Comparison of ENCODE assay signal across 8 cellular contexts in genomic region chr12:118137148-118137678, GRCh38. TPM values are rescaled to one million over a fixed set of nuclear protein-coding genes. Genes with fewer than 3 reads are reported as not detected.
DNase-seq lines count a peak whose midpoint lies in the region; ATAC-seq, FAIRE-seq and TF ChIP-seq lines count a peak whose summit lies in the region.

No MANE protein-coding gene starts in this region.

- H3K9me3 Mint-ChIP-seq in chondrocyte (ENCODE audit: low read depth) = no peaks in the 10 kb centered on the region

- DNase-seq in A549 (ENCODE audit: low read depth in 1 of 2, low spot score in 1 of 2) = no peak
- no peak for DNase-seq in IMR-90
- DNase-seq in chondrocyte (ENCODE audit: low spot score) = no peak
- DNase-seq in foreskin melanocyte = no peak
- DNase-seq in iPS-NIHi7 (ENCODE audit: extremely low spot score) = no peak

- TF ChIP-seq POLR2A in A549 (IDR thresholded peaks at IDR 0.05; ENCODE audit: low read length) (no peak), IMR-90 (IDR thresholded peaks at IDR 0.05; ENCODE audit: low read depth, low read length) (no peak)

- POLR2A ChIA-PET in A549 (lab: Yijun Ruan, JAX) = no interaction called here
- POLR2A ChIA-PET in IMR-90 (lab: Charles Lee; ENCODE audit: unreplicated experiment) = no interaction called here

- H3K4me1 Mint-ChIP-seq in chondrocyte (ENCODE audit: low read depth) = peaks cover 36% of the 10 kb centered on the region

- no peak overlapping the region for H2BK20ac ChIP-seq in IMR-90 (ENCODE audit: low read depth, low read length)

- H3K4me1 ChIP-seq in A549 (peaks cover 13% of the 10 kb centered on the region), IMR-90 (ENCODE audit: control insufficient read depth, insufficient read depth, low read length) (peaks cover 2% of the 10 kb centered on the region; the same call in 1 of the 2 replicates), muscle layer of colon (ENCODE audit: insufficient read depth, low read length) (peaks cover 12% of the 10 kb centered on the region)

- 83% methylated on average over 10 of the region's 10 CpGs for WGBS in A549 (ENCODE audit: missing lambda C conversion rate)
- WGBS in IMR-90 (ENCODE audit: extremely low coverage in 2 of 2, insufficient read length in 1 of 2), 2 experiments = no CpG with 5 or more reads among the region's 10 CpGs

- peak overlapping the region; percentile 84 for H2AK9ac ChIP-seq in IMR-90 (replicated peaks; ENCODE audit: low read depth, low read length, poor library complexity)

- H3K27ac ChIP-seq in A549 (peak overlapping the region; percentile 90 to 96), IMR-90 (ENCODE audit: insufficient read depth, low read length) (peak overlapping the region; percentile 42; the same call in 1 of the 2 replicates), muscle layer of colon (ENCODE audit: low read depth, low read length) (peak overlapping the region; percentile 86)

- intact Hi-C loops in IMR-90 (cut with micrococcal nuclease) = loop anchor here (2.0 to 5.0 kb wide), 3 partner anchors 75 to 1530 kb away; partner anchors contain the start of genes PRKAB1 and WSB2

- BruUV-seq in IMR-90 (replicated peaks; lab: Mats Ljungman, UMichigan) = no TSS peak

- no peak for TF ChIP-seq EP300 in A549 (IDR thresholded peaks at IDR 0.05)

- CTCF ChIA-PET in A549 (lab: Yijun Ruan, JAX) = interaction anchor here (0.5 to 3.4 kb wide), 3 partner anchors 16 to 239 kb away, joined by 3 to 12 read pairs (median 3); partner anchors contain the start of gene SUDS3
- CTCF ChIA-PET in IMR-90 (lab: Yijun Ruan, JAX) = no interaction called here

- H3K9ac ChIP-seq in IMR-90 (ENCODE audit: low read depth, low read length) (peak overlapping the region; percentile 84), muscle layer of colon (ENCODE audit: low read length) (peak overlapping the region; percentile 84)

- H3K36me3 Mint-ChIP-seq in chondrocyte (ENCODE audit: low read depth) = peaks cover 15% of the 10 kb centered on the region

- H3K23ac ChIP-seq in IMR-90 (ENCODE audit: low read depth, low read length) = peak overlapping the region; percentile 60

- dilution Hi-C loops in IMR-90 (cut with HindIII; ENCODE audit: low sequenced_read_pairs, unreplicated experiment) = no loop called here

- TF ChIP-seq CTCF in A549 (IDR thresholded peaks at IDR 0.05) (no peak), IMR-90 (conservative IDR thresholded peaks at IDR 0.05; ENCODE audit: low read depth, low read length) (no peak), chondrocyte (IDR thresholded peaks at IDR 0.05) (no peak)

- H3K79me1 ChIP-seq in IMR-90 (ENCODE audit: low read depth in 1 of 2, low read length in 2 of 2) = peaks cover 11 to 41% of the 10 kb centered on the region in 2 experiments

- no peak for FAIRE-seq in A549 (lab: Jason Lieb, UNC)

- H3K27me3 Mint-ChIP-seq in chondrocyte (ENCODE audit: low read depth) = no peaks in the 10 kb centered on the region

- H3K18ac ChIP-seq in IMR-90 (ENCODE audit: low read depth, low read length) = no peak overlapping the region

- in situ Hi-C loops in IMR-90 (cut with MboI; ENCODE audit: low sequenced_read_pairs) = loop anchor here (25.0 kb wide), 1 partner anchor 275 kb away; no protein-coding TSS in a partner anchor

- ATAC-seq in A549 (no peak), IMR-90 (ENCODE audit: low read depth) (no peak), HG02852 (IDR thresholded peaks at IDR 0.05; ENCODE audit: unreplicated experiment) (no peak), GM18909 (IDR thresholded peaks at IDR 0.05; ENCODE audit: poor library complexity, unreplicated experiment) (no peak)

- H3K4me2 ChIP-seq in A549 (peak overlapping the region; percentile 94), IMR-90 (ENCODE audit: low read depth, low read length) (peak overlapping the region; percentile 92)

- peak overlapping the region; percentile 97 for H3K4me3 Mint-ChIP-seq in chondrocyte (ENCODE audit: unreplicated experiment)

- H3K9me3 ChIP-seq in A549 (no peaks in the 10 kb centered on the region), IMR-90 (ENCODE audit: control insufficient read depth, insufficient read depth, low read length) (no peaks in the 10 kb centered on the region), muscle layer of colon (ENCODE audit: low read length) (no peaks in the 10 kb centered on the region)

- TF ChIP-seq RAD21 in A549 (conservative IDR thresholded peaks at IDR 0.05 in 1 of 2, IDR thresholded peaks at IDR 0.05 in 1 of 2) (no peak), IMR-90 (IDR thresholded peaks at IDR 0.05; ENCODE audit: low read length) (no peak)

- peak overlapping the region; percentile 72; the same call in 1 of the 2 replicates for H2AK5ac ChIP-seq in IMR-90 (ENCODE audit: low read depth, low read length)

- no peak overlapping the region for H4K5ac ChIP-seq in IMR-90 (ENCODE audit: low read depth, low read length)

- H3K4ac ChIP-seq in IMR-90 (ENCODE audit: low read depth, low read length) = no peak overlapping the region

- peaks cover 5% of the 10 kb centered on the region; the same call in 1 of the 2 replicates for H3K9me1 ChIP-seq in IMR-90 (ENCODE audit: insufficient read depth, low read length)

- H2BK15ac ChIP-seq in IMR-90 (ENCODE audit: low read depth, low read length) = no peak overlapping the region

- H3K27me3 ChIP-seq in IMR-90 (ENCODE audit: control insufficient read depth, insufficient read depth, low read length) = no peaks in the 10 kb centered on the region
- H3K27me3 ChIP-seq in muscle layer of colon (ENCODE audit: control insufficient read depth in 1 of 2, insufficient read depth in 2 of 2, low read length in 2 of 2) = no peaks in the 10 kb centered on the region

- H4K8ac ChIP-seq in IMR-90 (ENCODE audit: low read depth in 2 of 2, low read length in 2 of 2) = 0 out of 4 replicates have a peak overlapping the region, but pooled peaks of 1 of the 2 experiments have one; percentile 20

- H4K20me1 ChIP-seq in IMR-90 (ENCODE audit: insufficient read depth, low read length) = no peaks in the 10 kb centered on the region

- H3K56ac ChIP-seq in IMR-90 (ENCODE audit: extremely low read depth, insufficient read depth, low read length) = peak overlapping the region; percentile 57; the same call in 1 of the 2 replicates

- no peak overlapping the region for H2AFZ ChIP-seq in IMR-90 (replicated peaks; ENCODE audit: low read length, poor library complexity)

- no peak overlapping the region for H4K91ac ChIP-seq in IMR-90 (ENCODE audit: insufficient read depth, low read depth, low read length)

- peak overlapping the region; percentile 87 for H3K27ac Mint-ChIP-seq in chondrocyte (ENCODE audit: unreplicated experiment)

- H2BK5ac ChIP-seq in IMR-90 (ENCODE audit: low read depth, low read length, poor library complexity, severe bottlenecking) = no peak overlapping the region

- H3K4me3 ChIP-seq in A549 = peak overlapping the region; percentile 95
- peak overlapping the region; percentile 78 for H3K4me3 ChIP-seq in IMR-90 (ENCODE audit: insufficient read depth, low read depth, low read length)
- H3K4me3 ChIP-seq in muscle layer of colon (ENCODE audit: low read depth in 1 of 2, low read length in 2 of 2) = peak overlapping the region; percentile 73 to 96

- H3K36me3 ChIP-seq in IMR-90 (ENCODE audit: control insufficient read depth, insufficient read depth, low read length) = peaks cover 16% of the 10 kb centered on the region
- peaks cover 27% of the 10 kb centered on the region for H3K36me3 ChIP-seq in muscle layer of colon (ENCODE audit: insufficient read depth, low read length)

- H2BK120ac ChIP-seq in IMR-90 (ENCODE audit: low read depth, low read length) = no peak overlapping the region

- H3K14ac ChIP-seq in IMR-90 (replicated peaks; ENCODE audit: low read depth, low read length) = 0 out of 2 replicates have a peak overlapping the region, but pooled peaks have one; percentile 48

TF ChIP-seq in A549, 52 proteins besides CTCF, POLR2A, EP300 and RAD21 (continues in another document):
- TF ChIP-seq CHD4 (IDR thresholded peaks at IDR 0.05; ENCODE audit: borderline replicate concordance) = no peak
- TF ChIP-seq FOSB (CRISPR knock-in tag; IDR thresholded peaks at IDR 0.05) = no peak
- TF ChIP-seq HOXB13 (CRISPR knock-in tag; IDR thresholded peaks at IDR 0.05; ENCODE audit: low read depth) = no peak
- TF ChIP-seq NFE2L2 (conservative IDR thresholded peaks at IDR 0.05; ENCODE audit: low read length) = no peak
- no peak for TF ChIP-seq TP53 (CRISPR knock-in tag; IDR thresholded peaks at IDR 0.05)
- TF ChIP-seq ZSCAN20 (CRISPR knock-in tag; IDR thresholded peaks at IDR 0.05) = no peak

TF ChIP-seq in IMR-90, 13 proteins besides CTCF, POLR2A, EP300 and RAD21 (continues in another document):
- no peak for TF ChIP-seq ELK1 (IDR thresholded peaks at IDR 0.05; ENCODE audit: borderline replicate concordance, low read depth, low read length)
- no peak for TF ChIP-seq FOS (IDR thresholded peaks at IDR 0.05; ENCODE audit: low read depth, low read length)

RNA-seq across cellular contexts. Expression of gene PEBP1, which starts 1.3 kb away (rescaled TPM):
- polyA plus RNA-seq in A549 (2011; rRNA removed) (152 and 169 TPM in 2 replicates), A549 (2017; fragmentation: RNase III; extraction: RNeasy Plus Mini Kit Qiagen cat#74134 plus additional on column Dnase treatment) (223 to 254 TPM (median 246 TPM) in 3 replicates), IMR-90 (2012; rRNA removed) (161 and 180 TPM in 2 replicates)
- polyA plus RNA-seq in A549 (2012; cell fraction: cytosol; rRNA removed) = 261 and 277 TPM in 2 replicates
- 153 and 173 TPM in 2 replicates for polyA plus RNA-seq in A549 (2012; cell fraction: nucleus; rRNA removed)
- polyA minus RNA-seq in A549 (2011; rRNA and poly(A)+ RNA removed) = 90.4 and 99.9 TPM in 2 replicates
- total RNA-seq in IMR-90 (2012; rRNA removed) (129 and 137 TPM in 2 replicates), chondrocyte (134 to 153 TPM (median 138 TPM) in 3 replicates)
- 146 and 170 TPM in 2 replicates for polyA plus RNA-seq in IMR-90 (2012; cell fraction: cytosol; rRNA removed)
- polyA plus RNA-seq in IMR-90 (2012; cell fraction: nucleus; rRNA removed; ENCODE audit: low replicate concordance) = 66.1 and 94.0 TPM in 2 replicates

RNA-seq across cellular contexts. Expression of gene VSIG10, which starts 33.4 kb away (rescaled TPM):
- 20.2 and 23.8 TPM in 2 replicates for polyA plus RNA-seq in A549 (2011; rRNA removed)
- polyA plus RNA-seq in A549 (2012; cell fraction: cytosol; rRNA removed) = 11.0 and 16.6 TPM in 2 replicates
- 15.0 and 17.0 TPM in 2 replicates for polyA plus RNA-seq in A549 (2012; cell fraction: nucleus; rRNA removed)
- 15.8 to 18.3 TPM (median 18.0 TPM) in 3 replicates for polyA plus RNA-seq in A549 (2017; fragmentation: RNase III; extraction: RNeasy Plus Mini Kit Qiagen cat#74134 plus additional on column Dnase treatment)
- polyA minus RNA-seq in A549 (2011; rRNA and poly(A)+ RNA removed) = 29.8 and 34.3 TPM in 2 replicates
- total RNA-seq in IMR-90 (2012; rRNA removed) = 10.0 and 17.5 TPM in 2 replicates
- polyA plus RNA-seq in IMR-90 (2012; rRNA removed) = 5.2 and 5.9 TPM in 2 replicates
- polyA plus RNA-seq in IMR-90 (2012; cell fraction: cytosol; rRNA removed) = 2.8 and 3.4 TPM in 2 replicates
- 6.0 and 12.2 TPM in 2 replicates for polyA plus RNA-seq in IMR-90 (2012; cell fraction: nucleus; rRNA removed; ENCODE audit: low replicate concordance)
- 9.3 to 13.6 TPM (median 9.5 TPM) in 3 replicates for total RNA-seq in chondrocyte

Comparison
In these comparisons a context has a peak if more than half of its experiments do, and no peak if none do; other contexts are left out.
1. H3K27ac ChIP-seq: peak in every context shown above with its lines; median percentile 93 in A549; 86 in muscle layer of colon; 42 in IMR-90.